ENCODE assay signal across 1 cellular context in the genomic region with DNA sequence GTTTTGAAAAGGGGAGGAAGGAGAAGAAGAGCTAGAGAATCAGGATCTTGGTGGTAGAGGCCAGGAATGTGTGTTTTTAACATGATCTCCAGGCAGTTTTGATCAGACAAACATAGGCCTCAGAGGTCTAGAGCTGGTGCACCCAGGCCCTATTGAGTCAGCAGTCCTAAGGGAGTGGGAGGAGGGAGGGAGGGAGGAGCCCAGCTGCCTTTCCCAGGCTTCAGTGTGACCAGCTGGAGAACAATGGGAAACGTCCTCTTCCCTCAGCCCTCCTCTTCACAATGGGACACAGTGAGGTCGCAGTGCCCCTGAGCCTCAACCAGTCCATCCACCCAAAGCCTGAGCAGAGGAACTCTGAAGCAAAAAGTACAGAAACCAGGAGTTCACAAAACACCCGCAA.
A peak's percentile ranks its signal among the peaks of the same experiment; 100 is the strongest.
TF ChIP-seq lines count a peak whose summit lies in the region.

No MANE protein-coding gene starts in this region.

TF ChIP-seq in K562, 482 proteins besides CTCF, POLR2A, EP300 and RAD21 (continued from another document):
- TF ChIP-seq, protein P1, sequence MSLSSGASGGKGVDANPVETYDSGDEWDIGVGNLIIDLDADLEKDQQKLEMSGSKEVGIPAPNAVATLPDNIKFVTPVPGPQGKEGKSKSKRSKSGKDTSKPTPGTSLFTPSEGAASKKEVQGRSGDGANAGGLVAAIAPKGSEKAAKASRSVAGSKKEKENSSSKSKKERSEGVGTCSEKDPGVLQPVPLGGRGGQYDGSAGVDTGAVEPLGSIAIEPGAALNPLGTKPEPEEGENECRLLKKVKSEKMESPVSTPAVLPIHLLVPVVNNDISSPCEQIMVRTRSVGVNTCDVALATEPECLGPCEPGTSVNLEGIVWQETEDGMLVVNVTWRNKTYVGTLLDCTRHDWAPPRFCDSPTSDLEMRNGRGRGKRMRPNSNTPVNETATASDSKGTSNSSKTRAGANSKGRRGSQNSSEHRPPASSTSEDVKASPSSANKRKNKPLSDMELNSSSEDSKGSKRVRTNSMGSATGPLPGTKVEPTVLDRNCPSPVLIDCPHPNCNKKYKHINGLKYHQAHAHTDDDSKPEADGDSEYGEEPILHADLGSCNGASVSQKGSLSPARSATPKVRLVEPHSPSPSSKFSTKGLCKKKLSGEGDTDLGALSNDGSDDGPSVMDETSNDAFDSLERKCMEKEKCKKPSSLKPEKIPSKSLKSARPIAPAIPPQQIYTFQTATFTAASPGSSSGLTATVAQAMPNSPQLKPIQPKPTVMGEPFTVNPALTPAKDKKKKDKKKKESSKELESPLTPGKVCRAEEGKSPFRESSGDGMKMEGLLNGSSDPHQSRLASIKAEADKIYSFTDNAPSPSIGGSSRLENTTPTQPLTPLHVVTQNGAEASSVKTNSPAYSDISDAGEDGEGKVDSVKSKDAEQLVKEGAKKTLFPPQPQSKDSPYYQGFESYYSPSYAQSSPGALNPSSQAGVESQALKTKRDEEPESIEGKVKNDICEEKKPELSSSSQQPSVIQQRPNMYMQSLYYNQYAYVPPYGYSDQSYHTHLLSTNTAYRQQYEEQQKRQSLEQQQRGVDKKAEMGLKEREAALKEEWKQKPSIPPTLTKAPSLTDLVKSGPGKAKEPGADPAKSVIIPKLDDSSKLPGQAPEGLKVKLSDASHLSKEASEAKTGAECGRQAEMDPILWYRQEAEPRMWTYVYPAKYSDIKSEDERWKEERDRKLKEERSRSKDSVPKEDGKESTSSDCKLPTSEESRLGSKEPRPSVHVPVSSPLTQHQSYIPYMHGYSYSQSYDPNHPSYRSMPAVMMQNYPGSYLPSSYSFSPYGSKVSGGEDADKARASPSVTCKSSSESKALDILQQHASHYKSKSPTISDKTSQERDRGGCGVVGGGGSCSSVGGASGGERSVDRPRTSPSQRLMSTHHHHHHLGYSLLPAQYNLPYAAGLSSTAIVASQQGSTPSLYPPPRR (CRISPR knock-in tag; IDR thresholded peaks at IDR 0.05; ENCODE audit: borderline replicate concordance): no peak
- peak; percentile 57; the same call in 1 of the 2 replicates for TF ChIP-seq C11orf30 (IDR thresholded peaks at IDR 0.05; ENCODE audit: low read depth)
- peak; percentile 14 for TF ChIP-seq ZFP36 (IDR thresholded peaks at IDR 0.05; ENCODE audit: low read depth, low read length, partially characterized antibody)
- no peak for TF ChIP-seq GTF2E2 (tag; IDR thresholded peaks at IDR 0.05)
- TF ChIP-seq RBM34 (IDR thresholded peaks at IDR 0.05; ENCODE audit: borderline replicate concordance, insufficient read depth, low read length): no peak
- no peak for TF ChIP-seq ZNF77 (CRISPR knock-in tag; IDR thresholded peaks at IDR 0.05)
- TF ChIP-seq ZKSCAN1 (IDR thresholded peaks at IDR 0.05; ENCODE audit: low read depth, low read length): 0 out of 2 replicates have a peak, but pooled peaks have one; percentile 24
- TF ChIP-seq, protein P2, sequence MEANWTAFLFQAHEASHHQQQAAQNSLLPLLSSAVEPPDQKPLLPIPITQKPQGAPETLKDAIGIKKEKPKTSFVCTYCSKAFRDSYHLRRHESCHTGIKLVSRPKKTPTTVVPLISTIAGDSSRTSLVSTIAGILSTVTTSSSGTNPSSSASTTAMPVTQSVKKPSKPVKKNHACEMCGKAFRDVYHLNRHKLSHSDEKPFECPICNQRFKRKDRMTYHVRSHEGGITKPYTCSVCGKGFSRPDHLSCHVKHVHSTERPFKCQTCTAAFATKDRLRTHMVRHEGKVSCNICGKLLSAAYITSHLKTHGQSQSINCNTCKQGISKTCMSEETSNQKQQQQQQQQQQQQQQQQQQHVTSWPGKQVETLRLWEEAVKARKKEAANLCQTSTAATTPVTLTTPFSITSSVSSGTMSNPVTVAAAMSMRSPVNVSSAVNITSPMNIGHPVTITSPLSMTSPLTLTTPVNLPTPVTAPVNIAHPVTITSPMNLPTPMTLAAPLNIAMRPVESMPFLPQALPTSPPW (CRISPR knock-in tag; IDR thresholded peaks at IDR 0.05): peak; percentile 32; the same call in 1 of the 2 replicates
- TF ChIP-seq ZNF316 (IDR thresholded peaks at IDR 0.05): peak; percentile 56; the same call in 1 of the 2 replicates
- no peak for TF ChIP-seq HNRNPUL1 (IDR thresholded peaks at IDR 0.05; ENCODE audit: low read length)
- no peak for TF ChIP-seq ZNF764 (CRISPR knock-in tag; IDR thresholded peaks at IDR 0.05; ENCODE audit: low read depth)
- TF ChIP-seq TEAD4 (IDR thresholded peaks at IDR 0.05; ENCODE audit: low read length): no peak
- TF ChIP-seq TEAD4 (CRISPR knock-in tag; IDR thresholded peaks at IDR 0.05; ENCODE audit: borderline replicate concordance): no peak
- no peak for TF ChIP-seq EHMT2 (IDR thresholded peaks at IDR 0.05)
- TF ChIP-seq ESRRA (IDR thresholded peaks at IDR 0.05; ENCODE audit: borderline replicate concordance, low read depth): no peak
- TF ChIP-seq SOX6 (IDR thresholded peaks at IDR 0.05): peak; percentile 57; the same call in 1 of the 2 replicates
- TF ChIP-seq, protein P3, sequence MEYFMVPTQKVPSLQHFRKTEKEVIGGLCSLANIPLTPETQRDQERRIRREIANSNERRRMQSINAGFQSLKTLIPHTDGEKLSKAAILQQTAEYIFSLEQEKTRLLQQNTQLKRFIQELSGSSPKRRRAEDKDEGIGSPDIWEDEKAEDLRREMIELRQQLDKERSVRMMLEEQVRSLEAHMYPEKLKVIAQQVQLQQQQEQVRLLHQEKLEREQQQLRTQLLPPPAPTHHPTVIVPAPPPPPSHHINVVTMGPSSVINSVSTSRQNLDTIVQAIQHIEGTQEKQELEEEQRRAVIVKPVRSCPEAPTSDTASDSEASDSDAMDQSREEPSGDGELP (CRISPR knock-in tag; IDR thresholded peaks at IDR 0.05; ENCODE audit: borderline replicate concordance): peak; percentile 51; the same call in 1 of the 2 replicates
- 0 out of 4 replicates have a peak, but pooled peaks of 1 of the 2 experiments have one; percentile 24 for TF ChIP-seq FOXK2 (conservative IDR thresholded peaks at IDR 0.05 in 1 of 2, IDR thresholded peaks at IDR 0.05 in 1 of 2; ENCODE audit: low read depth in 2 of 2)
TF ChIP-seq in K562: peak in this region for 18.
